ENCODE assay signal across 1 cellular context in the genomic region with DNA sequence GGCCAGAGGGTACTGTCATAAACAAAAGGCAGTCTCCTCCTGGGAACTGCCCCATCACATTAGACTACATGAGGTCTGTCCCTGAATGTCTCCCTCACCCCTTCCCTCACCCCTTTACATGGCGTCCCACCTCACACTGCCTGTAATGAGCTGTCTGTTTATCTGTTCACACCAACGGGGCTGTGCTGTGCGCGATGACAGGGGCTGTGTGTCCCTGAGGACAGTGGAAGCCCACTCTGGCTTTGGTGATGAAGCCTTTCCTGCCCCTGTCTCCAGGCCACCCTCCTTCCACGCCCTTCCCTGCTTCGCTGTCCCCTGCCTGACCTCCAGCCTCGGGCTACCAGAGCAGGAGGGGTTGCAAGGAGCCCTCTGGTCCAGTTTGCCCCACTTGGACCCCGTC.
TF ChIP-seq lines count a peak whose summit lies in the region.

No MANE protein-coding gene starts in this region.

TF ChIP-seq in GM23338, 12 proteins besides CTCF, POLR2A, EP300 and RAD21 (continued from another document):
- TF ChIP-seq NANOG (IDR thresholded peaks at IDR 0.05; ENCODE audit: borderline replicate concordance) (no peak), EZH2 (IDR thresholded peaks at IDR 0.05; ENCODE audit: low read depth, unreplicated experiment) (no peak)
